Comparison of ENCODE assay signal across 1 cellular context in the genomic region with DNA sequence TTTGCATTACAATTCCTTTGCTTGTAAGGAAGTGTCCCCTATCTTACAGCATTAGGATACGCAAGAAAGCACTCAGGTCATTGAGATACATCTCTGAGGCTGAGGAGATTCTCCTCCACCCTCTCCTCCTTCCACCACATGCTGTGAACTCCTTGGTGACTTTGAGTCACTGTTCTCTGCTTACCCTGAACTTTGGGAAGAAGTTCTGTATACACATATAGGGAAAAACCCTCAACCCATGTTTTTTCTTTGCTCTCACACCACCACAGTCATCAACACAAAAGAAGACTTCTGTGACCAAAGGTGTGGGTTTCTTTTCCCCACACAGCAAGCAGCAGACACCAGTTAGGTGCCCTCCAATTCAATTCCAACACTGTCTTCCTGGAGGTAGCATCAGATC.
TF ChIP-seq lines count a peak whose summit lies in the region.

No MANE protein-coding gene starts in this region.

TF ChIP-seq in WTC11, 78 proteins besides CTCF, POLR2A, EP300 and RAD21 (continued from another document):
- TF ChIP-seq, protein P1, sequence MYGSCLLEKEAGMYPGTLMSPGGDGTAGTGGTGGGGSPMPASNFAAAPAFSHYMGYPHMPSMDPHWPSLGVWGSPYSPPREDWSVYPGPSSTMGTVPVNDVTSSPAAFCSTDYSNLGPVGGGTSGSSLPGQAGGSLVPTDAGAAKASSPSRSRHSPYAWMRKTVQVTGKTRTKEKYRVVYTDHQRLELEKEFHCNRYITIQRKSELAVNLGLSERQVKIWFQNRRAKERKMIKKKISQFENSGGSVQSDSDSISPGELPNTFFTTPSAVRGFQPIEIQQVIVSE (CRISPR knock-in tag; IDR thresholded peaks at IDR 0.05; ENCODE audit: borderline replicate concordance), result no peak
- TF ChIP-seq FOXK1 (CRISPR knock-in tag; IDR thresholded peaks at IDR 0.05), result no peak
- TF ChIP-seq ZNF121 (CRISPR knock-in tag; IDR thresholded peaks at IDR 0.05), result no peak
